ENCODE assay signal across 15 cellular contexts in genomic region chr17:78300962-78301820, GRCh38. TPM values are rescaled to one million over a fixed set of nuclear protein-coding genes. Genes with fewer than 3 reads are reported as not detected.
DNase-seq lines count a peak whose midpoint lies in the region; ATAC-seq and TF ChIP-seq lines count a peak whose summit lies in the region.
"Had no signal": no experiment of that assay in that cellular context is flagged by ENCODE, and none has a peak within 500 bp of the region (broad histone marks: within the 10 kb centered on the region; RNA-seq: fewer than 3 reads in every experiment).

No MANE protein-coding gene starts in this region.

- no peaks in the 10 kb centered on the region for H3K36me3 Mint-ChIP-seq in activated T-helper 2 cell treated with anti-CD3 and anti-CD28 coated beads, Interferon-gamma antibody, Interleukin-2, Interleukin-4, amounts not matched to agents 10 μg/mL and 5 μg/mL and 100 μg/mL, durations not matched to agents 14 hours and 24 hours and 36 hours (ENCODE audit: low read depth)
- H3K36me3 Mint-ChIP-seq: IgD-negative memory B cell had no signal

- TF ChIP-seq POLR2A in erythroblast (IDR thresholded peaks at IDR 0.05; ENCODE audit: low read length): no peak

- ATAC-seq in HG03135 (IDR thresholded peaks at IDR 0.05; ENCODE audit: unreplicated experiment): no peak

- no peak overlapping the region for H3K27ac Mint-ChIP-seq in activated T-helper 2 cell treated with anti-CD3 and anti-CD28 coated beads, Interferon-gamma antibody, Interleukin-2, Interleukin-4, amounts not matched to agents 10 μg/mL and 5 μg/mL and 100 μg/mL, durations not matched to agents 14 hours and 24 hours and 36 hours
- H3K27ac Mint-ChIP-seq: IgD-negative memory B cell had no signal

- POLR2A ChIA-PET in RWPE1 (lab: Yijun Ruan, JAX; ENCODE audit: low non-redundant PET): interaction anchor here (1.3 kb wide), 1 partner anchor 13 kb away, joined by 5 read pairs; no protein-coding TSS in a partner anchor

- DNase-seq in A172 (ENCODE audit: low spot score) (peak; percentile 50), EH (ENCODE audit: low read depth) (peak; percentile 80), RWPE1 (ENCODE audit: low spot score) (peak; percentile 66), erythroblast (lab: John Stamatoyannopoulos, UW) (peak; percentile 15 to 57), NCI-H510A treated with DMSO at 0.1 percent for 48 hours (lab: John Stamatoyannopoulos, UW) (no peak), NOMO-1 treated with dmso at 0.1 percent for 144 hours (lab: John Stamatoyannopoulos, UW; ENCODE audit: unreplicated experiment) (no peak)
- DNase-seq in activated T-helper 2 cell treated with anti-CD3 and anti-CD28 coated beads, Interferon-gamma antibody, Interleukin-2, Interleukin-4, amounts not matched to agents 10 μg/mL and 5 μg/mL and 100 μg/mL, durations not matched to agents 14 hours and 24 hours and 36 hours (ENCODE audit: low spot score): no peak
- DNase-seq: activated CD4-positive, alpha-beta T cell treated with anti-CD3 and anti-CD28 coated beads, Interleukin-2, amount 50 U/mL, for 1 hour; caudate nucleus; hypothalamus; NCI-H1930 had no signal

- no peak overlapping the region for H3K4me3 Mint-ChIP-seq in activated T-helper 2 cell treated with anti-CD3 and anti-CD28 coated beads, Interferon-gamma antibody, Interleukin-2, Interleukin-4, amounts not matched to agents 10 μg/mL and 5 μg/mL and 100 μg/mL, durations not matched to agents 14 hours and 24 hours and 36 hours (ENCODE audit: low read depth)

- intact Hi-C loops in activated T-helper 2 cell treated with anti-CD3 and anti-CD28 coated beads, Interferon-gamma antibody, Interleukin-2, Interleukin-4, amounts not matched to agents 10 μg/mL and 5 μg/mL and 100 μg/mL, durations not matched to agents 14 hours and 24 hours and 36 hours (cut with micrococcal nuclease): no loop called here

- H3K27ac ChIP-seq in RWPE1: peak overlapping the region; percentile 75
- H3K27ac ChIP-seq: C4-2B, suprapubic skin had no signal

- CTCF ChIA-PET in RWPE1 (lab: Yijun Ruan, JAX): interaction anchor here (0.5 to 0.6 kb wide), 2 partner anchors 12 to 121 kb away, joined by 3 to 4 read pairs; no protein-coding TSS in a partner anchor

- peaks cover 3% of the 10 kb centered on the region for H3K9me3 Mint-ChIP-seq in activated T-helper 2 cell treated with anti-CD3 and anti-CD28 coated beads, Interferon-gamma antibody, Interleukin-2, Interleukin-4, amounts not matched to agents 10 μg/mL and 5 μg/mL and 100 μg/mL, durations not matched to agents 14 hours and 24 hours and 36 hours

- no peak for TF ChIP-seq CTCF in RWPE1 (conservative IDR thresholded peaks at IDR 0.05; ENCODE audit: low read depth)

- no peaks in the 10 kb centered on the region for H3K27me3 Mint-ChIP-seq in activated T-helper 2 cell treated with anti-CD3 and anti-CD28 coated beads, Interferon-gamma antibody, Interleukin-2, Interleukin-4, amounts not matched to agents 10 μg/mL and 5 μg/mL and 100 μg/mL, durations not matched to agents 14 hours and 24 hours and 36 hours (ENCODE audit: low read depth)

- H3K4me1 Mint-ChIP-seq in activated T-helper 2 cell treated with anti-CD3 and anti-CD28 coated beads, Interferon-gamma antibody, Interleukin-2, Interleukin-4, amounts not matched to agents 10 μg/mL and 5 μg/mL and 100 μg/mL, durations not matched to agents 14 hours and 24 hours and 36 hours (ENCODE audit: low read depth): peaks cover 7% of the 10 kb centered on the region

RNA-seq across cellular contexts. Expression of gene SOCS3, which starts 58.7 kb away (rescaled TPM):
- total RNA-seq in A172 (2014; rRNA removed; shearing (Covaris generic)): 51.0 and 60.2 TPM in 2 replicates
- total RNA-seq in activated T-helper 2 cell treated with anti-CD3 and anti-CD28 coated beads, Interferon-gamma antibody, Interleukin-2, Interleukin-4, amounts not matched to agents 10 μg/mL and 5 μg/mL and 100 μg/mL, durations not matched to agents 14 hours and 24 hours and 36 hours: 93.5 and 99.8 TPM in 2 replicates

Comparison
In these comparisons a context has a peak if more than half of its experiments do, and no peak if none do; other contexts are left out.
1. DNase-seq: peak in A172 (single experiment), EH (single experiment), RWPE1 (single experiment) and erythroblast (2 of 2); none in NCI-H510A treated with DMSO at 0.1 percent for 48 hours (single experiment), activated T-helper 2 cell treated with anti-CD3 and anti-CD28 coated beads, Interferon-gamma antibody, Interleukin-2, Interleukin-4, amounts not matched to agents 10 μg/mL and 5 μg/mL and 100 μg/mL, durations not matched to agents 14 hours and 24 hours and 36 hours (single experiment) and NOMO-1 treated with dmso at 0.1 percent for 144 hours (single experiment).